In genomic region chr15:28895566-28895965, GRCh38 we compare ENCODE assay signal across 25 cellular contexts. TPM values are rescaled to one million over a fixed set of nuclear protein-coding genes. Genes with fewer than 3 reads are reported as not detected.
"Had no signal": no experiment of that assay in that cellular context is flagged by ENCODE, and none has a peak within 500 bp of the region (broad histone marks: within the 10 kb centered on the region; RNA-seq: fewer than 3 reads in every experiment).

No MANE protein-coding gene starts in this region.

- H3K36me3 Mint-ChIP-seq: activated CD4-positive, alpha-beta memory T cell treated with anti-CD3 and anti-CD28 coated beads for 36 hours had no signal

- ATAC-seq: activated naive CD8-positive, alpha-beta T cell treated with anti-CD3 and anti-CD28 coated beads, Interleukin-2, amount 50 U/mL, for 24 hours; activated T-cell treated with anti-CD3 and anti-CD28 coated beads, Interleukin-2, amount 50 U/mL, for 72 hours; K562; PC-3 had no signal

- H3K27ac Mint-ChIP-seq: activated CD4-positive, alpha-beta memory T cell treated with anti-CD3 and anti-CD28 coated beads for 36 hours; activated CD4-positive, alpha-beta T cell treated with anti-CD3 and anti-CD28 coated beads, Interleukin-2, amount 10 ng/mL, durations not matched to agents 7 days and 5 days; activated naive CD8-positive, alpha-beta T cell treated with anti-CD3 and anti-CD28 coated beads, Interleukin-2, amount 50 U/mL, for 24 hours; activated T-cell treated with anti-CD3 and anti-CD28 coated beads, Interleukin-2, amount 50 U/mL, for 72 hours; activated T-helper 2 cell treated with anti-CD3 and anti-CD28 coated beads, Interferon-gamma antibody, Interleukin-2, Interleukin-4, amounts not matched to agents 10 μg/mL and 5 μg/mL and 100 μg/mL, durations not matched to agents 14 hours and 24 hours and 36 hours had no signal

- H3K27me3 Mint-ChIP-seq: activated CD4-positive, alpha-beta memory T cell treated with anti-CD3 and anti-CD28 coated beads for 36 hours; activated CD4-positive, alpha-beta T cell treated with anti-CD3 and anti-CD28 coated beads, Interleukin-2, amount 10 ng/mL, durations not matched to agents 7 days and 5 days; activated naive CD8-positive, alpha-beta T cell treated with anti-CD3 and anti-CD28 coated beads, Interleukin-2, amount 50 U/mL, for 24 hours; brain; central memory CD8-positive, alpha-beta T cell had no signal

- H3K9me3 Mint-ChIP-seq: activated CD4-positive, alpha-beta memory T cell treated with anti-CD3 and anti-CD28 coated beads for 36 hours; activated CD4-positive, alpha-beta T cell treated with anti-CD3 and anti-CD28 coated beads, Interleukin-2, amount 10 ng/mL, durations not matched to agents 7 days and 5 days; activated naive CD8-positive, alpha-beta T cell treated with anti-CD3 and anti-CD28 coated beads, Interleukin-2, amount 50 U/mL, for 24 hours; activated T-cell treated with anti-CD3 and anti-CD28 coated beads, Interleukin-2, amount 50 U/mL, for 72 hours; activated T-helper 2 cell treated with anti-CD3 and anti-CD28 coated beads, Interferon-gamma antibody, Interleukin-2, Interleukin-4, amounts not matched to agents 10 μg/mL and 5 μg/mL and 100 μg/mL, durations not matched to agents 14 hours and 24 hours and 36 hours; central memory CD8-positive, alpha-beta T cell had no signal

- H3K27ac ChIP-seq: VCaP had no signal

- H3K4me3 Mint-ChIP-seq: activated CD4-positive, alpha-beta memory T cell treated with anti-CD3 and anti-CD28 coated beads for 36 hours; activated CD4-positive, alpha-beta T cell treated with anti-CD3 and anti-CD28 coated beads, Interleukin-2, amount 10 ng/mL, durations not matched to agents 7 days and 5 days; activated naive CD8-positive, alpha-beta T cell treated with anti-CD3 and anti-CD28 coated beads, Interleukin-2, amount 50 U/mL, for 24 hours; activated T-cell treated with anti-CD3 and anti-CD28 coated beads, Interleukin-2, amount 50 U/mL, for 72 hours; brain; central memory CD8-positive, alpha-beta T cell had no signal

- H3K4me3 ChIP-seq: K562 had no signal

- DNase-seq: activated CD4-positive, alpha-beta memory T cell treated with anti-CD3 and anti-CD28 coated beads for 36 hours; activated CD4-positive, alpha-beta T cell treated with anti-CD3 and anti-CD28 coated beads, Interleukin-2, amount 10 ng/mL, durations not matched to agents 7 days and 5 days; activated CD4-positive, CD25-positive, alpha-beta regulatory T cell; activated CD8-positive, alpha-beta memory T cell treated with anti-CD3 and anti-CD28 coated beads, Interleukin-2, amount 50 U/mL, for 4 hours; activated naive CD4-positive, alpha-beta T cell treated with anti-CD3 and anti-CD28 coated beads, Interleukin-2, amount 50 U/mL, for 16 hours; activated naive CD8-positive, alpha-beta T cell treated with anti-CD3 and anti-CD28 coated beads, Interleukin-2, amount 50 U/mL, for 24 hours; activated T-cell treated with anti-CD3 and anti-CD28 coated beads, Interleukin-2, amount 50 U/mL, for 72 hours; amniotic stem cell; Kasumi-1; NCI-H1105 treated with DMSO at 0.1 percent for 48 hours; NCI-H1436 treated with DMSO at 0.1 percent for 48 hours; NCI-H187; NCI-H2081; NCI-H510A treated with DMSO at 0.1 percent for 48 hours; NCI-H69; PC-3; SHP77 treated with DMSO at 0.1 percent for 48 hours; T-helper 1 cell had no signal

RNA-seq across cellular contexts. Expression of gene GOLGA6L7, which starts 47.1 kb away (rescaled TPM):
- total RNA-seq: activated CD4-positive, alpha-beta memory T cell treated with anti-CD3 and anti-CD28 coated beads for 36 hours; activated CD4-positive, alpha-beta T cell treated with anti-CD3 and anti-CD28 coated beads, Interleukin-2, amount 10 ng/mL, durations not matched to agents 7 days and 5 days; activated T-cell treated with anti-CD3 and anti-CD28 coated beads, Interleukin-2, amount 50 U/mL, for 72 hours; activated T-helper 2 cell treated with anti-CD3 and anti-CD28 coated beads, Interferon-gamma antibody, Interleukin-2, Interleukin-4, amounts not matched to agents 10 μg/mL and 5 μg/mL and 100 μg/mL, durations not matched to agents 14 hours and 24 hours and 36 hours; astrocyte; PC-3; T-helper 2 cell treated with Interferon-gamma antibody and Interleukin-4, amounts not matched to agents 100 ng/mL and 5 ng/mL, for 36 hours had no signal
